Comparison of ENCODE assay signal across 23 cellular contexts in genomic region chr7:100075418-100075817, GRCh38. TPM values are rescaled to one million over a fixed set of nuclear protein-coding genes. Genes with fewer than 3 reads are reported as not detected.
A peak's percentile ranks its signal among the peaks of the same experiment; 100 is the strongest.
DNase-seq lines count a peak whose midpoint lies in the region; ATAC-seq, FAIRE-seq and TF ChIP-seq lines count a peak whose summit lies in the region.
"Had no signal": no experiment of that assay in that cellular context is flagged by ENCODE, and none has a peak within 500 bp of the region (broad histone marks: within the 10 kb centered on the region; RNA-seq: fewer than 3 reads in every experiment).

No MANE protein-coding gene starts in this region.

- H4K20me1 ChIP-seq in K562 (replicated peaks; ENCODE audit: control insufficient read depth, insufficient read depth, low read length) = no peaks in the 10 kb centered on the region

- H3K36me3 Mint-ChIP-seq in endothelial cell (ENCODE audit: low read depth, unreplicated experiment) = peaks cover 76% of the 10 kb centered on the region
- H3K36me3 Mint-ChIP-seq in neural crest cell (ENCODE audit: low read depth) = peaks cover 82% of the 10 kb centered on the region
- H3K36me3 Mint-ChIP-seq in type B pancreatic cell = peaks cover 85% of the 10 kb centered on the region

- H3K4me2 ChIP-seq in K562 (ENCODE audit: insufficient read depth, low read length) = no peak overlapping the region
- H3K4me2 ChIP-seq: BLaER1 treated with 17β-estradiol and CSF1 and Interleukin-3, amounts not matched to agents 10 nM and 100 nM had no signal

- H3K27me3 ChIP-seq in K562 (ENCODE audit: control insufficient read depth in 2 of 2, insufficient read depth in 2 of 2, low read length in 2 of 2) = no peaks in the 10 kb centered on the region

- peaks cover 96% of the 10 kb centered on the region for H3K36me3 ChIP-seq in K562 (ENCODE audit: control insufficient read depth, insufficient read depth, low read length)

- no peak for FAIRE-seq in K562 (lab: Jason Lieb, UNC)
- FAIRE-seq: D721Med, GM12878, GM19239, H1 had no signal

- H3K27ac Mint-ChIP-seq in endothelial cell (ENCODE audit: unreplicated experiment) (no peak overlapping the region), neural crest cell (ENCODE audit: unreplicated experiment) (no peak overlapping the region), type B pancreatic cell (peak overlapping the region; percentile 13)
- H3K27ac Mint-ChIP-seq: B cell; CD4-positive, alpha-beta T cell had no signal

- H3K27ac ChIP-seq in K562 (ENCODE audit: extremely low read depth, low read depth, low read length) = no peak overlapping the region
- H3K27ac ChIP-seq: BLaER1 treated with 17β-estradiol and CSF1 and Interleukin-3, amounts not matched to agents 10 nM and 100 nM; GM23248 had no signal

- H3K4me3 Mint-ChIP-seq in endothelial cell (ENCODE audit: unreplicated experiment) (peak overlapping the region; percentile 85), neural crest cell (peak overlapping the region; percentile 69), type B pancreatic cell (no peak overlapping the region)
- H3K4me3 Mint-ChIP-seq: B cell; CD14-positive monocyte; CD4-positive, alpha-beta T cell had no signal

- intact Hi-C loops in K562 (cut with micrococcal nuclease) = no loop called here

- no peak overlapping the region for H3K9ac ChIP-seq in K562 (ENCODE audit: insufficient read depth in 1 of 2, low read depth in 2 of 2, low read length in 2 of 2)
- H3K9ac ChIP-seq: BLaER1 treated with 17β-estradiol and CSF1 and Interleukin-3, amounts not matched to agents 10 nM and 100 nM; GM23248 had no signal

- DNase-seq in K562 (ENCODE audit: extremely low read depth in 1 of 4, low spot score in 3 of 4) (no peak), endothelial cell (ENCODE audit: low spot score) (no peak), neural crest cell (ENCODE audit: low read depth, low spot score) (no peak), type B pancreatic cell (ENCODE audit: extremely low spot score, unreplicated experiment) (no peak), NCI-H187 (lab: John Stamatoyannopoulos, UW) (no peak), Kasumi-1 (lab: John Stamatoyannopoulos, UW) (no peak)
- DNase-seq: CD4-positive, alpha-beta T cell; CD8-positive, alpha-beta memory T cell; DMS 273 treated with DMSO at 0.1 percent for 48 hours; DMS79; EL; GDM1; GM23248; H7; HCEC 1CT had no signal

- H3K9me1 ChIP-seq in K562 (ENCODE audit: control insufficient read depth, insufficient read depth, low read length) = peaks cover 4% of the 10 kb centered on the region

- POLR2A ChIA-PET in K562 (lab: Yijun Ruan, JAX) = interaction anchor here (0.6 to 5.3 kb wide), 5 partner anchors 8 to 60 kb away, joined by 3 to 32 read pairs (median 6); partner anchors contain the start of gene ZKSCAN1

- TF ChIP-seq CTCF in K562 (IDR thresholded peaks at IDR 0.05 in 2 of 3, conservative IDR thresholded peaks at IDR 0.05 in 1 of 3; ENCODE audit: insufficient read depth in 2 of 3, low read depth in 1 of 3, low read length in 3 of 3) (no peak), endothelial cell (IDR thresholded peaks at IDR 0.05; ENCODE audit: unreplicated experiment) (no peak), neural crest cell (conservative IDR thresholded peaks at IDR 0.05) (no peak), type B pancreatic cell (conservative IDR thresholded peaks at IDR 0.05) (no peak)

- H3K4me1 Mint-ChIP-seq in endothelial cell (ENCODE audit: unreplicated experiment) (peaks cover 11% of the 10 kb centered on the region), neural crest cell (peaks cover 23% of the 10 kb centered on the region), type B pancreatic cell (ENCODE audit: unreplicated experiment) (peaks cover 9% of the 10 kb centered on the region)

- peaks cover 22% of the 10 kb centered on the region for H3K9me3 Mint-ChIP-seq in endothelial cell (ENCODE audit: unreplicated experiment)
- peaks cover 25% of the 10 kb centered on the region for H3K9me3 Mint-ChIP-seq in neural crest cell
- H3K9me3 Mint-ChIP-seq in type B pancreatic cell = peaks cover 26% of the 10 kb centered on the region

- WGBS in K562 (ENCODE audit: insufficient coverage, low coverage, missing lambda C conversion rate) = 95% methylated on average over 6 of the region's 6 CpGs

- H3K9me3 ChIP-seq in K562 (replicated peaks; ENCODE audit: control insufficient read depth, insufficient read depth, low read depth, low read length) = peaks cover 49% of the 10 kb centered on the region

- H2AFZ ChIP-seq in K562 (ENCODE audit: low read depth, low read length) = no peak overlapping the region
- H2AFZ ChIP-seq: GM23248 had no signal

- no TSS peak for BruUV-seq in K562 (replicated peaks; lab: Mats Ljungman, UMichigan)

- no peak overlapping the region for H3K4me3 ChIP-seq in K562
- H3K4me3 ChIP-seq: GM12878, GM23248 had no signal

- no peak for TF ChIP-seq RAD21 in K562 (CRISPR knock-in tag; conservative IDR thresholded peaks at IDR 0.05 in 1 of 2, IDR thresholded peaks at IDR 0.05 in 1 of 2)

- TF ChIP-seq POLR2A in K562 (conservative IDR thresholded peaks at IDR 0.05) = 0 out of 2 replicates have a peak, but pooled peaks have one; percentile 18

- peaks cover 38% of the 10 kb centered on the region for H3K79me2 ChIP-seq in K562 (ENCODE audit: control insufficient read depth, insufficient read depth, low read length)

- H3K4me1 ChIP-seq in K562 (replicated peaks in 1 of 2; ENCODE audit: control insufficient read depth in 2 of 2, insufficient read depth in 2 of 2, low read length in 2 of 2) = peaks cover 2 to 4% of the 10 kb centered on the region in 2 experiments; a peak in 3 of 5 replicates

- no peak for ATAC-seq in K562
- no peak for ATAC-seq in HG02610 (IDR thresholded peaks at IDR 0.05; ENCODE audit: unreplicated experiment)
- ATAC-seq: GM12878 had no signal

- CTCF ChIA-PET in K562 (lab: Yijun Ruan, JAX; ENCODE audit: low intra/inter-chr PET ratio) = no interaction called here

- in situ Hi-C loops in K562 (cut with MboI) = no loop called here

- peaks cover 25% of the 10 kb centered on the region for H3K27me3 Mint-ChIP-seq in endothelial cell (ENCODE audit: unreplicated experiment)
- peaks cover 3% of the 10 kb centered on the region for H3K27me3 Mint-ChIP-seq in neural crest cell (ENCODE audit: low read depth)
- no peaks in the 10 kb centered on the region for H3K27me3 Mint-ChIP-seq in type B pancreatic cell
- H3K27me3 Mint-ChIP-seq: B cell; CD4-positive, alpha-beta T cell had no signal

- TF ChIP-seq EP300 in K562 (IDR thresholded peaks at IDR 0.05; ENCODE audit: low read length) = no peak

RNA-seq across cellular contexts. Expression of gene ZNF3, which starts 6.1 kb away (rescaled TPM):
- 153 and 214 TPM in 2 replicates for total RNA-seq in K562 (2011; cell fraction: chromatin; rRNA removed; ENCODE audit: low replicate concordance)
- 103 and 125 TPM in 2 replicates for total RNA-seq in K562 (2011; cell fraction: nucleolus; rRNA removed)
- total RNA-seq in K562 (2011; cell fraction: nucleoplasm; rRNA removed) = 119 and 140 TPM in 2 replicates
- total RNA-seq in K562 (2014; rRNA removed) = 33.6 and 35.6 TPM in 2 replicates
- total RNA-seq in K562 (2014; rRNA removed; fragmentation: Illumina TruSeq; extraction: Trizol) = 55.6 and 64.4 TPM in 2 replicates
- total RNA-seq in K562 (2015; rRNA removed; fragmentation: Illumina TruSeq; extraction: Trizol) = 61.6 and 64.9 TPM in 2 replicates
- 46.7 and 48.5 TPM in 2 replicates for total RNA-seq in K562 (2021)
- polyA plus RNA-seq in K562 (2011; rRNA removed) = 44.8 and 52.3 TPM in 2 replicates
- 20.8 and 27.2 TPM in 2 replicates for polyA plus RNA-seq in K562 (2011; cell fraction: cytosol; rRNA removed)
- 85.4 and 103 TPM in 2 replicates for polyA plus RNA-seq in K562 (2011; cell fraction: nucleus; rRNA removed)
- 30.1 and 31.6 TPM in 2 replicates for polyA plus RNA-seq in K562 (2012)
- 58.4 and 58.7 TPM in 2 replicates for polyA plus RNA-seq in K562 (2014; fragmentation: Illumina TruSeq; extraction: Trizol)
- 10 to 100 TPM; 30.0 to 51.5 TPM for polyA plus RNA-seq in K562 (2014; fragmentation: Nextera tagmentation; extraction: Ambion mirVana)
- 39.6 and 45.8 TPM in 2 replicates for polyA plus RNA-seq in K562 (2014; rRNA removed)
- polyA minus RNA-seq in K562 (2011; rRNA and poly(A)+ RNA removed) = 55.6 and 57.4 TPM in 2 replicates
- 10.5 and 15.3 TPM in 2 replicates for polyA minus RNA-seq in K562 (2011; cell fraction: cytosol; rRNA and poly(A)+ RNA removed)
- 33.7 and 50.5 TPM in 2 replicates for polyA minus RNA-seq in K562 (2011; cell fraction: nucleus; rRNA and poly(A)+ RNA removed)
- total RNA-seq in endothelial cell (ENCODE audit: unreplicated experiment) = 47.7 TPM
- 67.1 and 72.3 TPM in 2 replicates for total RNA-seq in neural crest cell
- 52.8 and 66.6 TPM in 2 replicates for total RNA-seq in type B pancreatic cell (ENCODE audit: low replicate concordance)

RNA-seq across cellular contexts. Expression of gene COPS6, which starts 13.4 kb away (rescaled TPM):
- 151 and 243 TPM in 2 replicates for total RNA-seq in K562 (2011; cell fraction: chromatin; rRNA removed; ENCODE audit: low replicate concordance)
- 132 and 134 TPM in 2 replicates for total RNA-seq in K562 (2011; cell fraction: nucleolus; rRNA removed)
- total RNA-seq in K562 (2011; cell fraction: nucleoplasm; rRNA removed) = 123 and 134 TPM in 2 replicates
- 102 and 119 TPM in 2 replicates for total RNA-seq in K562 (2014; rRNA removed)
- 56.4 and 64.2 TPM in 2 replicates for total RNA-seq in K562 (2014; rRNA removed; fragmentation: Illumina TruSeq; extraction: Trizol)
- total RNA-seq in K562 (2015; rRNA removed; fragmentation: Illumina TruSeq; extraction: Trizol) = 60.1 and 63.0 TPM in 2 replicates
- total RNA-seq in K562 (2021) = 168 TPM in 2 replicates
- 142 and 202 TPM in 2 replicates for polyA plus RNA-seq in K562 (2011; rRNA removed)
- polyA plus RNA-seq in K562 (2011; cell fraction: cytosol; rRNA removed) = 161 and 249 TPM in 2 replicates
- 125 and 159 TPM in 2 replicates for polyA plus RNA-seq in K562 (2011; cell fraction: nucleus; rRNA removed)
- 160 and 243 TPM in 2 replicates for polyA plus RNA-seq in K562 (2012)
- 176 and 194 TPM in 2 replicates for polyA plus RNA-seq in K562 (2014; fragmentation: Illumina TruSeq; extraction: Trizol)
- polyA plus RNA-seq in K562 (2014; fragmentation: Nextera tagmentation; extraction: Ambion mirVana) = 100 to 1,000 TPM; 160 to 331 TPM
- 212 and 232 TPM in 2 replicates for polyA plus RNA-seq in K562 (2014; rRNA removed)
- polyA minus RNA-seq in K562 (2011; rRNA and poly(A)+ RNA removed) = 82.3 and 172 TPM in 2 replicates
- 57.4 and 102 TPM in 2 replicates for polyA minus RNA-seq in K562 (2011; cell fraction: cytosol; rRNA and poly(A)+ RNA removed)
- polyA minus RNA-seq in K562 (2011; cell fraction: nucleus; rRNA and poly(A)+ RNA removed) = 37.4 and 39.0 TPM in 2 replicates
- 82.4 TPM for total RNA-seq in endothelial cell (ENCODE audit: unreplicated experiment)
- total RNA-seq in neural crest cell = 142 and 160 TPM in 2 replicates
- total RNA-seq in type B pancreatic cell (ENCODE audit: low replicate concordance) = 87.0 and 120 TPM in 2 replicates

RNA-seq across cellular contexts. Expression of gene MCM7, which starts 25.8 kb away (rescaled TPM):
- total RNA-seq in K562 (2011; cell fraction: chromatin; rRNA removed; ENCODE audit: low replicate concordance) = 414 and 758 TPM in 2 replicates
- 463 and 497 TPM in 2 replicates for total RNA-seq in K562 (2011; cell fraction: nucleolus; rRNA removed)
- 263 and 349 TPM in 2 replicates for total RNA-seq in K562 (2011; cell fraction: nucleoplasm; rRNA removed)
- total RNA-seq in K562 (2014; rRNA removed) (560 and 610 TPM in 2 replicates), K562 (2014; rRNA removed; fragmentation: Illumina TruSeq; extraction: Trizol) (303 and 336 TPM in 2 replicates), K562 (2015; rRNA removed; fragmentation: Illumina TruSeq; extraction: Trizol) (408 and 410 TPM in 2 replicates), K562 (2021) (588 and 616 TPM in 2 replicates), endothelial cell (ENCODE audit: unreplicated experiment) (119 TPM), neural crest cell (420 and 426 TPM in 2 replicates), type B pancreatic cell (ENCODE audit: low replicate concordance) (121 and 244 TPM in 2 replicates)
- polyA plus RNA-seq in K562 (2011; rRNA removed) (304 and 329 TPM in 2 replicates), K562 (2014; fragmentation: Illumina TruSeq; extraction: Trizol) (437 and 491 TPM in 2 replicates), K562 (2014; fragmentation: Nextera tagmentation; extraction: Ambion mirVana) (100 to 1,000 TPM; 407 to 856 TPM), K562 (2014; rRNA removed) (488 and 513 TPM in 2 replicates)
- 333 and 730 TPM in 2 replicates for polyA plus RNA-seq in K562 (2011; cell fraction: cytosol; rRNA removed)
- polyA plus RNA-seq in K562 (2011; cell fraction: nucleus; rRNA removed) = 657 and 888 TPM in 2 replicates
- polyA plus RNA-seq in K562 (2012) = 488 and 498 TPM in 2 replicates
- 295 and 393 TPM in 2 replicates for polyA minus RNA-seq in K562 (2011; rRNA and poly(A)+ RNA removed)
- 320 and 399 TPM in 2 replicates for polyA minus RNA-seq in K562 (2011; cell fraction: cytosol; rRNA and poly(A)+ RNA removed)
- 299 and 305 TPM in 2 replicates for polyA minus RNA-seq in K562 (2011; cell fraction: nucleus; rRNA and poly(A)+ RNA removed)

RNA-seq across cellular contexts. Expression of gene ZSCAN21, which starts 25.8 kb away (rescaled TPM):
- 19.2 and 21.8 TPM in 2 replicates for total RNA-seq in K562 (2011; cell fraction: chromatin; rRNA removed; ENCODE audit: low replicate concordance)
- total RNA-seq in K562 (2011; cell fraction: nucleolus; rRNA removed) = 12.0 and 13.5 TPM in 2 replicates
- 9.1 and 13.6 TPM in 2 replicates for total RNA-seq in K562 (2011; cell fraction: nucleoplasm; rRNA removed)
- 13.8 and 14.0 TPM in 2 replicates for total RNA-seq in K562 (2014; rRNA removed)
- 13.2 and 14.1 TPM in 2 replicates for total RNA-seq in K562 (2014; rRNA removed; fragmentation: Illumina TruSeq; extraction: Trizol)
- total RNA-seq in K562 (2015; rRNA removed; fragmentation: Illumina TruSeq; extraction: Trizol) = 11.6 and 12.2 TPM in 2 replicates
- total RNA-seq in K562 (2021) = 12.7 and 13.8 TPM in 2 replicates
- 9.5 and 13.4 TPM in 2 replicates for polyA plus RNA-seq in K562 (2011; rRNA removed)
- polyA plus RNA-seq in K562 (2011; cell fraction: cytosol; rRNA removed) = 6.7 and 9.5 TPM in 2 replicates
- 7.4 and 7.8 TPM in 2 replicates for polyA plus RNA-seq in K562 (2011; cell fraction: nucleus; rRNA removed)
- polyA plus RNA-seq in K562 (2012) = 7.7 and 8.5 TPM in 2 replicates
- polyA plus RNA-seq in K562 (2014; fragmentation: Illumina TruSeq; extraction: Trizol) = 13.5 and 15.5 TPM in 2 replicates
- 1 to 10 TPM; 5.9 to 6.9 TPM for polyA plus RNA-seq in K562 (2014; fragmentation: Nextera tagmentation; extraction: Ambion mirVana)
- polyA plus RNA-seq in K562 (2014; rRNA removed) = 11.6 and 11.8 TPM in 2 replicates
- 8.2 and 9.7 TPM in 2 replicates for polyA minus RNA-seq in K562 (2011; rRNA and poly(A)+ RNA removed)
- polyA minus RNA-seq in K562 (2011; cell fraction: cytosol; rRNA and poly(A)+ RNA removed) = 3.5 and 5.0 TPM in 2 replicates
- polyA minus RNA-seq in K562 (2011; cell fraction: nucleus; rRNA and poly(A)+ RNA removed) = 2.6 and 3.2 TPM in 2 replicates
- 18.5 TPM for total RNA-seq in endothelial cell (ENCODE audit: unreplicated experiment)
- total RNA-seq in neural crest cell = 19.3 and 20.3 TPM in 2 replicates
- total RNA-seq in type B pancreatic cell (ENCODE audit: low replicate concordance) = 11.9 and 16.4 TPM in 2 replicates

RNA-seq across cellular contexts. Expression of gene AP4M1, which starts 26.0 kb away (rescaled TPM):
- 35.5 and 59.8 TPM in 2 replicates for total RNA-seq in K562 (2011; cell fraction: chromatin; rRNA removed; ENCODE audit: low replicate concordance)
- 50.4 and 51.6 TPM in 2 replicates for total RNA-seq in K562 (2011; cell fraction: nucleolus; rRNA removed)
- total RNA-seq in K562 (2011; cell fraction: nucleoplasm; rRNA removed) = 26.7 and 40.9 TPM in 2 replicates
- total RNA-seq in K562 (2014; rRNA removed) (17.4 and 30.9 TPM in 2 replicates), K562 (2014; rRNA removed; fragmentation: Illumina TruSeq; extraction: Trizol) (11.0 and 12.2 TPM in 2 replicates), K562 (2015; rRNA removed; fragmentation: Illumina TruSeq; extraction: Trizol) (11.9 and 13.5 TPM in 2 replicates), K562 (2021) (21.8 and 25.2 TPM in 2 replicates), endothelial cell (ENCODE audit: unreplicated experiment) (17.8 TPM), neural crest cell (22.6 and 23.6 TPM in 2 replicates), type B pancreatic cell (ENCODE audit: low replicate concordance) (25.7 and 28.5 TPM in 2 replicates)
- polyA plus RNA-seq in K562 (2011; rRNA removed) (12.7 and 14.1 TPM in 2 replicates), K562 (2014; fragmentation: Illumina TruSeq; extraction: Trizol) (16.4 and 18.0 TPM in 2 replicates), K562 (2014; fragmentation: Nextera tagmentation; extraction: Ambion mirVana) (1 to 10 TPM; 1.3 to 3.6 TPM), K562 (2014; rRNA removed) (15.6 and 19.6 TPM in 2 replicates)
- polyA plus RNA-seq in K562 (2011; cell fraction: cytosol; rRNA removed) = 14.1 and 21.2 TPM in 2 replicates
- polyA plus RNA-seq in K562 (2011; cell fraction: nucleus; rRNA removed) = 41.5 and 49.3 TPM in 2 replicates
- polyA plus RNA-seq in K562 (2012) = 15.8 and 27.8 TPM in 2 replicates
- 10.9 and 15.8 TPM in 2 replicates for polyA minus RNA-seq in K562 (2011; rRNA and poly(A)+ RNA removed)
- 9.1 and 11.9 TPM in 2 replicates for polyA minus RNA-seq in K562 (2011; cell fraction: cytosol; rRNA and poly(A)+ RNA removed)
- polyA minus RNA-seq in K562 (2011; cell fraction: nucleus; rRNA and poly(A)+ RNA removed) = 12.1 and 17.2 TPM in 2 replicates
